ENCODE assay signal across 1 cellular context in the genomic region with DNA sequence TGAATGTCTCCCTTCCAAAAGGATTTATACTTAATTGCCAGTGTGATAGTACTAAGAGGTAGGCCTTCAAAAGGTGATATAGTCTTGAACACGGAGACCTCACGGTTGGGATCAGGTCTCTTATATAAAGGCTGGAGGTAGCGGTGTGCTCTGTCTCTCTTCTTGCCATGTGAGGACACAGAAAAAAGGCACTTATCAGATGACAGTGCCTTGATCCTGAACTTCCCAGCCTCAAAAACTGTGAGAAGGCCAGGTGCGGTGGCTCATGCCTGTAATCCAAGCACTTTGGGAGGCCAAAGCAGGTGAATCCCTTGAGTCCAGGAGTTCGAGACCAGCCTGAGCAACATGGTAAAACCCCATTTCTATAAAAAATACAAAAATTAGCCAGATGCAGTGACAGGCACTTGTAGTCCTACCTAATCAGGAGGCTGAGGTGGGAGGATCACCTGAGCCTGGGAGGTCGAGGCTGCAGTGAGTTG.
TF ChIP-seq lines count a peak whose summit lies in the region.

No MANE protein-coding gene starts in this region.

TF ChIP-seq in K562, 482 proteins besides CTCF, POLR2A, EP300 and RAD21 (continued from another document and continues in another):
- no peak for TF ChIP-seq RNF2 (IDR thresholded peaks at IDR 0.05)
- no peak for TF ChIP-seq MAFK (IDR thresholded peaks at IDR 0.05; ENCODE audit: low read length)
- TF ChIP-seq, protein P1, sequence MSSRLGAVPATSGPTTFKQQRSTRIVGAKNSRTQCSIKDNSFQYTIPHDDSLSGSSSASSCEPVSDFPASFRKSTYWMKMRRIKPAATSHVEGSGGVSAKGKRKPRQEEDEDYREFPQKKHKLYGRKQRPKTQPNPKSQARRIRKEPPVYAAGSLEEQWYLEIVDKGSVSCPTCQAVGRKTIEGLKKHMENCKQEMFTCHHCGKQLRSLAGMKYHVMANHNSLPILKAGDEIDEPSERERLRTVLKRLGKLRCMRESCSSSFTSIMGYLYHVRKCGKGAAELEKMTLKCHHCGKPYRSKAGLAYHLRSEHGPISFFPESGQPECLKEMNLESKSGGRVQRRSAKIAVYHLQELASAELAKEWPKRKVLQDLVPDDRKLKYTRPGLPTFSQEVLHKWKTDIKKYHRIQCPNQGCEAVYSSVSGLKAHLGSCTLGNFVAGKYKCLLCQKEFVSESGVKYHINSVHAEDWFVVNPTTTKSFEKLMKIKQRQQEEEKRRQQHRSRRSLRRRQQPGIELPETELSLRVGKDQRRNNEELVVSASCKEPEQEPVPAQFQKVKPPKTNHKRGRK (tag; IDR thresholded peaks at IDR 0.05): no peak
- no peak for TF ChIP-seq DACH1 (IDR thresholded peaks at IDR 0.05; ENCODE audit: partially characterized antibody)
- TF ChIP-seq MAFG (tag; conservative IDR thresholded peaks at IDR 0.05): no peak
- no peak for TF ChIP-seq POLR2AphosphoS2 (IDR thresholded peaks at IDR 0.05; ENCODE audit: low read length)
- no peak for TF ChIP-seq BCOR (IDR thresholded peaks at IDR 0.05)
- TF ChIP-seq, protein P2, sequence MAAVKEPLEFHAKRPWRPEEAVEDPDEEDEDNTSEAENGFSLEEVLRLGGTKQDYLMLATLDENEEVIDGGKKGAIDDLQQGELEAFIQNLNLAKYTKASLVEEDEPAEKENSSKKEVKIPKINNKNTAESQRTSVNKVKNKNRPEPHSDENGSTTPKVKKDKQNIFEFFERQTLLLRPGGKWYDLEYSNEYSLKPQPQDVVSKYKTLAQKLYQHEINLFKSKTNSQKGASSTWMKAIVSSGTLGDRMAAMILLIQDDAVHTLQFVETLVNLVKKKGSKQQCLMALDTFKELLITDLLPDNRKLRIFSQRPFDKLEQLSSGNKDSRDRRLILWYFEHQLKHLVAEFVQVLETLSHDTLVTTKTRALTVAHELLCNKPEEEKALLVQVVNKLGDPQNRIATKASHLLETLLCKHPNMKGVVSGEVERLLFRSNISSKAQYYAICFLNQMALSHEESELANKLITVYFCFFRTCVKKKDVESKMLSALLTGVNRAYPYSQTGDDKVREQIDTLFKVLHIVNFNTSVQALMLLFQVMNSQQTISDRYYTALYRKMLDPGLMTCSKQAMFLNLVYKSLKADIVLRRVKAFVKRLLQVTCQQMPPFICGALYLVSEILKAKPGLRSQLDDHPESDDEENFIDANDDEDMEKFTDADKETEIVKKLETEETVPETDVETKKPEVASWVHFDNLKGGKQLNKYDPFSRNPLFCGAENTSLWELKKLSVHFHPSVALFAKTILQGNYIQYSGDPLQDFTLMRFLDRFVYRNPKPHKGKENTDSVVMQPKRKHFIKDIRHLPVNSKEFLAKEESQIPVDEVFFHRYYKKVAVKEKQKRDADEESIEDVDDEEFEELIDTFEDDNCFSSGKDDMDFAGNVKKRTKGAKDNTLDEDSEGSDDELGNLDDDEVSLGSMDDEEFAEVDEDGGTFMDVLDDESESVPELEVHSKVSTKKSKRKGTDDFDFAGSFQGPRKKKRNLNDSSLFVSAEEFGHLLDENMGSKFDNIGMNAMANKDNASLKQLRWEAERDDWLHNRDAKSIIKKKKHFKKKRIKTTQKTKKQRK (IDR thresholded peaks at IDR 0.05; ENCODE audit: borderline replicate concordance, low read depth, low read length): no peak
- TF ChIP-seq EP400 (IDR thresholded peaks at IDR 0.05): no peak
- TF ChIP-seq BMI1 (IDR thresholded peaks at IDR 0.05; ENCODE audit: low read length): no peak
- 0 out of 2 replicates have a peak, but pooled peaks have one; percentile 74 for TF ChIP-seq ZNF224 (CRISPR knock-in tag; IDR thresholded peaks at IDR 0.05)
- TF ChIP-seq, protein P3, sequence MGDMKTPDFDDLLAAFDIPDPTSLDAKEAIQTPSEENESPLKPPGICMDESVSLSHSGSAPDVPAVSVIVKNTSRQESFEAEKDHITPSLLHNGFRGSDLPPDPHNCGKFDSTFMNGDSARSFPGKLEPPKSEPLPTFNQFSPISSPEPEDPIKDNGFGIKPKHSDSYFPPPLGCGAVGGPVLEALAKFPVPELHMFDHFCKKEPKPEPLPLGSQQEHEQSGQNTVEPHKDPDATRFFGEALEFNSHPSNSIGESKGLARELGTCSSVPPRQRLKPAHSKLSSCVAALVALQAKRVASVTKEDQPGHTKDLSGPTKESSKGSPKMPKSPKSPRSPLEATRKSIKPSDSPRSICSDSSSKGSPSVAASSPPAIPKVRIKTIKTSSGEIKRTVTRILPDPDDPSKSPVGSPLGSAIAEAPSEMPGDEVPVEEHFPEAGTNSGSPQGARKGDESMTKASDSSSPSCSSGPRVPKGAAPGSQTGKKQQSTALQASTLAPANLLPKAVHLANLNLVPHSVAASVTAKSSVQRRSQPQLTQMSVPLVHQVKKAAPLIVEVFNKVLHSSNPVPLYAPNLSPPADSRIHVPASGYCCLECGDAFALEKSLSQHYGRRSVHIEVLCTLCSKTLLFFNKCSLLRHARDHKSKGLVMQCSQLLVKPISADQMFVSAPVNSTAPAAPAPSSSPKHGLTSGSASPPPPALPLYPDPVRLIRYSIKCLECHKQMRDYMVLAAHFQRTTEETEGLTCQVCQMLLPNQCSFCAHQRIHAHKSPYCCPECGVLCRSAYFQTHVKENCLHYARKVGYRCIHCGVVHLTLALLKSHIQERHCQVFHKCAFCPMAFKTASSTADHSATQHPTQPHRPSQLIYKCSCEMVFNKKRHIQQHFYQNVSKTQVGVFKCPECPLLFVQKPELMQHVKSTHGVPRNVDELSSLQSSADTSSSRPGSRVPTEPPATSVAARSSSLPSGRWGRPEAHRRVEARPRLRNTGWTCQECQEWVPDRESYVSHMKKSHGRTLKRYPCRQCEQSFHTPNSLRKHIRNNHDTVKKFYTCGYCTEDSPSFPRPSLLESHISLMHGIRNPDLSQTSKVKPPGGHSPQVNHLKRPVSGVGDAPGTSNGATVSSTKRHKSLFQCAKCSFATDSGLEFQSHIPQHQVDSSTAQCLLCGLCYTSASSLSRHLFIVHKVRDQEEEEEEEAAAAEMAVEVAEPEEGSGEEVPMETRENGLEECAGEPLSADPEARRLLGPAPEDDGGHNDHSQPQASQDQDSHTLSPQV (IDR thresholded peaks at IDR 0.05): no peak
- TF ChIP-seq, protein P4, sequence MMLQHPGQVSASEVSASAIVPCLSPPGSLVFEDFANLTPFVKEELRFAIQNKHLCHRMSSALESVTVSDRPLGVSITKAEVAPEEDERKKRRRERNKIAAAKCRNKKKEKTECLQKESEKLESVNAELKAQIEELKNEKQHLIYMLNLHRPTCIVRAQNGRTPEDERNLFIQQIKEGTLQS (IDR thresholded peaks at IDR 0.05): no peak
- TF ChIP-seq, protein P4 (CRISPR knock-in tag; conservative IDR thresholded peaks at IDR 0.05): no peak; the same call in 1 of the 2 replicates
- TF ChIP-seq SRSF3 (IDR thresholded peaks at IDR 0.05; ENCODE audit: insufficient read depth, low read length): no peak
- TF ChIP-seq JUND (IDR thresholded peaks at IDR 0.05; ENCODE audit: borderline replicate concordance, low read depth, low read length): no peak
- TF ChIP-seq JUND (tag; IDR thresholded peaks at IDR 0.05; ENCODE audit: borderline replicate concordance, low read depth, low read length): no peak
- TF ChIP-seq FOXK1 (CRISPR knock-in tag; IDR thresholded peaks at IDR 0.05; ENCODE audit: borderline replicate concordance): 0 out of 2 replicates have a peak, but pooled peaks have one; percentile 54
- no peak for TF ChIP-seq SETDB1 (IDR thresholded peaks at IDR 0.05; ENCODE audit: low read length)
- no peak for TF ChIP-seq MCM7 (IDR thresholded peaks at IDR 0.05)
- TF ChIP-seq TEAD1 (CRISPR knock-in tag; IDR thresholded peaks at IDR 0.05): 0 out of 4 replicates have a peak, but pooled peaks of 1 of the 2 experiments have one; percentile 30
- TF ChIP-seq, protein P5, sequence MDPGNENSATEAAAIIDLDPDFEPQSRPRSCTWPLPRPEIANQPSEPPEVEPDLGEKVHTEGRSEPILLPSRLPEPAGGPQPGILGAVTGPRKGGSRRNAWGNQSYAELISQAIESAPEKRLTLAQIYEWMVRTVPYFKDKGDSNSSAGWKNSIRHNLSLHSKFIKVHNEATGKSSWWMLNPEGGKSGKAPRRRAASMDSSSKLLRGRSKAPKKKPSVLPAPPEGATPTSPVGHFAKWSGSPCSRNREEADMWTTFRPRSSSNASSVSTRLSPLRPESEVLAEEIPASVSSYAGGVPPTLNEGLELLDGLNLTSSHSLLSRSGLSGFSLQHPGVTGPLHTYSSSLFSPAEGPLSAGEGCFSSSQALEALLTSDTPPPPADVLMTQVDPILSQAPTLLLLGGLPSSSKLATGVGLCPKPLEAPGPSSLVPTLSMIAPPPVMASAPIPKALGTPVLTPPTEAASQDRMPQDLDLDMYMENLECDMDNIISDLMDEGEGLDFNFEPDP (CRISPR knock-in tag; IDR thresholded peaks at IDR 0.05): no peak
- TF ChIP-seq NR2C1 (IDR thresholded peaks at IDR 0.05): no peak
- no peak for TF ChIP-seq NR2C1 (tag; IDR thresholded peaks at IDR 0.05)
- TF ChIP-seq PHTF2 (CRISPR knock-in tag; IDR thresholded peaks at IDR 0.05): no peak
- TF ChIP-seq, protein P6, sequence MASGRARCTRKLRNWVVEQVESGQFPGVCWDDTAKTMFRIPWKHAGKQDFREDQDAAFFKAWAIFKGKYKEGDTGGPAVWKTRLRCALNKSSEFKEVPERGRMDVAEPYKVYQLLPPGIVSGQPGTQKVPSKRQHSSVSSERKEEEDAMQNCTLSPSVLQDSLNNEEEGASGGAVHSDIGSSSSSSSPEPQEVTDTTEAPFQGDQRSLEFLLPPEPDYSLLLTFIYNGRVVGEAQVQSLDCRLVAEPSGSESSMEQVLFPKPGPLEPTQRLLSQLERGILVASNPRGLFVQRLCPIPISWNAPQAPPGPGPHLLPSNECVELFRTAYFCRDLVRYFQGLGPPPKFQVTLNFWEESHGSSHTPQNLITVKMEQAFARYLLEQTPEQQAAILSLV (tag; IDR thresholded peaks at IDR 0.05): no peak
- TF ChIP-seq JUN (IDR thresholded peaks at IDR 0.05; ENCODE audit: borderline replicate concordance, low read depth, low read length): no peak
- TF ChIP-seq JUN (CRISPR knock-in tag; IDR thresholded peaks at IDR 0.05; ENCODE audit: borderline replicate concordance): no peak
- no peak for TF ChIP-seq ZNF589 (CRISPR knock-in tag; IDR thresholded peaks at IDR 0.05; ENCODE audit: low read depth)
- TF ChIP-seq, protein P7, sequence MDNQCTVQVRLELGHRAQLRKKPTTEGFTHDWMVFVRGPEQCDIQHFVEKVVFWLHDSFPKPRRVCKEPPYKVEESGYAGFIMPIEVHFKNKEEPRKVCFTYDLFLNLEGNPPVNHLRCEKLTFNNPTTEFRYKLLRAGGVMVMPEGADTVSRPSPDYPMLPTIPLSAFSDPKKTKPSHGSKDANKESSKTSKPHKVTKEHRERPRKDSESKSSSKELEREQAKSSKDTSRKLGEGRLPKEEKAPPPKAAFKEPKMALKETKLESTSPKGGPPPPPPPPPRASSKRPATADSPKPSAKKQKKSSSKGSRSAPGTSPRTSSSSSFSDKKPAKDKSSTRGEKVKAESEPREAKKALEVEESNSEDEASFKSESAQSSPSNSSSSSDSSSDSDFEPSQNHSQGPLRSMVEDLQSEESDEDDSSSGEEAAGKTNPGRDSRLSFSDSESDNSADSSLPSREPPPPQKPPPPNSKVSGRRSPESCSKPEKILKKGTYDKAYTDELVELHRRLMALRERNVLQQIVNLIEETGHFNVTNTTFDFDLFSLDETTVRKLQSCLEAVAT (IDR thresholded peaks at IDR 0.05): no peak
- no peak for TF ChIP-seq CXXC5 (CRISPR knock-in tag; IDR thresholded peaks at IDR 0.05)
- no peak for TF ChIP-seq NFIX (CRISPR knock-in tag; IDR thresholded peaks at IDR 0.05; ENCODE audit: low read depth)
- TF ChIP-seq CHD1 (IDR thresholded peaks at IDR 0.05; ENCODE audit: low read length): no peak
- no peak for TF ChIP-seq SIRT6 (IDR thresholded peaks at IDR 0.05; ENCODE audit: low read depth, low read length)
- TF ChIP-seq, protein P8, sequence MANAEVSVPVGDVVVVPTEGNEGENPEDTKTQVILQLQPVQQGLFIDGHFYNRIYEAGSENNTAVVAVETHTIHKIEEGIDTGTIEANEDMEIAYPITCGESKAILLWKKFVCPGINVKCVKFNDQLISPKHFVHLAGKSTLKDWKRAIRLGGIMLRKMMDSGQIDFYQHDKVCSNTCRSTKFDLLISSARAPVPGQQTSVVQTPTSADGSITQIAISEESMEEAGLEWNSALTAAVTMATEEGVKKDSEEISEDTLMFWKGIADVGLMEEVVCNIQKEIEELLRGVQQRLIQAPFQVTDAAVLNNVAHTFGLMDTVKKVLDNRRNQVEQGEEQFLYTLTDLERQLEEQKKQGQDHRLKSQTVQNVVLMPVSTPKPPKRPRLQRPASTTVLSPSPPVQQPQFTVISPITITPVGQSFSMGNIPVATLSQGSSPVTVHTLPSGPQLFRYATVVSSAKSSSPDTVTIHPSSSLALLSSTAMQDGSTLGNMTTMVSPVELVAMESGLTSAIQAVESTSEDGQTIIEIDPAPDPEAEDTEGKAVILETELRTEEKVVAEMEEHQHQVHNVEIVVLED (CRISPR knock-in tag; IDR thresholded peaks at IDR 0.05): no peak; the same call in 1 of the 2 replicates
- peak; percentile 82; the same call in 1 of the 2 replicates for TF ChIP-seq ZC3H4 (CRISPR knock-in tag; IDR thresholded peaks at IDR 0.05; ENCODE audit: borderline replicate concordance)
- TF ChIP-seq, protein P9, sequence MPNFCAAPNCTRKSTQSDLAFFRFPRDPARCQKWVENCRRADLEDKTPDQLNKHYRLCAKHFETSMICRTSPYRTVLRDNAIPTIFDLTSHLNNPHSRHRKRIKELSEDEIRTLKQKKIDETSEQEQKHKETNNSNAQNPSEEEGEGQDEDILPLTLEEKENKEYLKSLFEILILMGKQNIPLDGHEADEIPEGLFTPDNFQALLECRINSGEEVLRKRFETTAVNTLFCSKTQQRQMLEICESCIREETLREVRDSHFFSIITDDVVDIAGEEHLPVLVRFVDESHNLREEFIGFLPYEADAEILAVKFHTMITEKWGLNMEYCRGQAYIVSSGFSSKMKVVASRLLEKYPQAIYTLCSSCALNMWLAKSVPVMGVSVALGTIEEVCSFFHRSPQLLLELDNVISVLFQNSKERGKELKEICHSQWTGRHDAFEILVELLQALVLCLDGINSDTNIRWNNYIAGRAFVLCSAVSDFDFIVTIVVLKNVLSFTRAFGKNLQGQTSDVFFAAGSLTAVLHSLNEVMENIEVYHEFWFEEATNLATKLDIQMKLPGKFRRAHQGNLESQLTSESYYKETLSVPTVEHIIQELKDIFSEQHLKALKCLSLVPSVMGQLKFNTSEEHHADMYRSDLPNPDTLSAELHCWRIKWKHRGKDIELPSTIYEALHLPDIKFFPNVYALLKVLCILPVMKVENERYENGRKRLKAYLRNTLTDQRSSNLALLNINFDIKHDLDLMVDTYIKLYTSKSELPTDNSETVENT (CRISPR knock-in tag; IDR thresholded peaks at IDR 0.05): no peak
- TF ChIP-seq CBX2 (IDR thresholded peaks at IDR 0.05; ENCODE audit: insufficient read depth, low read length, poor library complexity, severe bottlenecking): no peak
- no peak for TF ChIP-seq ARNT (IDR thresholded peaks at IDR 0.05)
- TF ChIP-seq ZNF124 (CRISPR knock-in tag; IDR thresholded peaks at IDR 0.05): 0 out of 2 replicates have a peak, but pooled peaks have one; percentile 27
- no peak for TF ChIP-seq YY1 (IDR thresholded peaks at IDR 0.05; ENCODE audit: borderline replicate concordance in 1 of 3, control insufficient read depth in 1 of 3, extremely low read depth in 1 of 3, insufficient read depth in 3 of 3, insufficient read length in 1 of 3, insufficient replicate concordance in 2 of 3, low read depth in 1 of 3, low read length in 2 of 3)
- no peak for TF ChIP-seq RBM39 (optimal IDR thresholded peaks at IDR 0.05; ENCODE audit: low read depth, low read length)
- TF ChIP-seq ZNF184 (CRISPR knock-in tag; IDR thresholded peaks at IDR 0.05): no peak
- TF ChIP-seq ASH1L (IDR thresholded peaks at IDR 0.05; ENCODE audit: borderline replicate concordance, low read depth, partially characterized antibody): no peak
- no peak for TF ChIP-seq SREBF2 (CRISPR knock-in tag; IDR thresholded peaks at IDR 0.05)
- no peak for TF ChIP-seq YBX1 (IDR thresholded peaks at IDR 0.05)
- no peak for TF ChIP-seq MTA2 (IDR thresholded peaks at IDR 0.05; ENCODE audit: low read depth)
